In the genomic region with DNA sequence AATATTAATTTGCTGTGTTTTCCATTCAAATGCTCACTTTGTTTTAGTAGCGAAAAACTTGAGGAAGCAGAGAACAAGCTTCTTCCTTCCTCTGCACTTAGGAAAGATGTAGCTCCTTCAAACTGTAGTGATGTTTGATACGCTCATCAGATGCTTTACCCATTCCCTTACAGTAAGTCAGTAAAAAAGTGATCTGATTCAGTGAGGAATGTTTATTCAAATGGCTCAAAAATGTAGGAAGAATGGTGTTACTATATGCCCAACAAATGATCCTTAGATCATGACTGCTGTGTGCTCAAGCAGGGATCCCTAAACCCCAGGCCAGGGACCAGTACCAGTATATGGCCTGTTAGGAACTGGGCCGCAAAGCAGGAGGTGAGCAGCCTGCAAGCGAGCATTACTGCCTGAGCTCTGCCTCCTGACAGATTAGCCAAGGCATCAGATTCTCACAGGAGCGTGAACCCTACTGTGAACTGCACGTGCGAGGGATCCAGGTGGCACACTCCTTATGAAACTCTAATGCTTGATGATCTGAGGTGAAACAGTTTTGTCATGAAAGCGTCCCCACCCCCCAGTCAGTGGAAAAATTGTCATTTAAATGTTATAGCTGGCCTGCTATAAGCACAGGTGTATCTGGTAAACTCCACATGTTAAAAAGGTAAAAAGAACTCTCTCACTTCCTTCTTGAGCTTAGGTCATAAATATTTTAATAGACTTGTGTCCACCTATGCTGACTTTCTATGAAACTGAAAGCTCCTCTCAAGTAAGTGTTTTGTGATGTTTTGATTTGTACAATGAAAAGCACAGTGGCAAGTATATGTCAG, we compare ENCODE assay signal across 12 cellular contexts.
A peak's percentile ranks its signal among the peaks of the same experiment; 100 is the strongest.
DNase-seq lines count a peak whose midpoint lies in the region; ATAC-seq, FAIRE-seq and TF ChIP-seq lines count a peak whose summit lies in the region.
"Had no signal": no experiment of that assay in that cellular context is flagged by ENCODE, and none has a peak within 500 bp of the region (broad histone marks: within the 10 kb centered on the region; RNA-seq: fewer than 3 reads in every experiment).

No MANE protein-coding gene starts in this region.

- no peaks in the 10 kb centered on the region for H3K9me2 ChIP-seq in MM.1S (replicated peaks; ENCODE audit: insufficient read depth, low read length)

- TF ChIP-seq EP300 in A549 (IDR thresholded peaks at IDR 0.05), result no peak

- no peaks in the 10 kb centered on the region for H3K27me3 ChIP-seq in MM.1S (replicated peaks; ENCODE audit: insufficient read depth, low read length)
- H3K27me3 ChIP-seq in smooth muscle cell (ENCODE audit: low read depth), result peaks cover 12% of the 10 kb centered on the region

- H4K20me1 ChIP-seq in MM.1S (ENCODE audit: insufficient read depth, low read length), result no peaks in the 10 kb centered on the region
- H4K20me1 ChIP-seq in smooth muscle cell (ENCODE audit: low read depth), result no peaks in the 10 kb centered on the region

- no peak for TF ChIP-seq CTCF in A549 (IDR thresholded peaks at IDR 0.05)
- no peak for TF ChIP-seq CTCF in MM.1S (IDR thresholded peaks at IDR 0.05; ENCODE audit: low read length)
- no peak for TF ChIP-seq CTCF in smooth muscle cell (IDR thresholded peaks at IDR 0.05; ENCODE audit: borderline replicate concordance, insufficient read depth, poor library complexity, severe bottlenecking)

- H3K79me2 ChIP-seq in MM.1S (ENCODE audit: low read length) (no peaks in the 10 kb centered on the region), smooth muscle cell (ENCODE audit: low read depth) (no peaks in the 10 kb centered on the region)

- H3F3A ChIP-seq in MM.1S (ENCODE audit: insufficient read depth, low read length) (peaks cover 17% of the 10 kb centered on the region), smooth muscle cell (ENCODE audit: low read depth) (no peaks in the 10 kb centered on the region)

- CTCF ChIA-PET in A549 (lab: Yijun Ruan, JAX), result interaction anchor here (1.2 to 1.4 kb wide), 2 partner anchors 16 to 307 kb away, joined by 3 to 4 read pairs; no protein-coding TSS in a partner anchor

- H3K36me3 ChIP-seq in MM.1S (replicated peaks; ENCODE audit: insufficient read depth, low read length), result no peaks in the 10 kb centered on the region
- H3K36me3 ChIP-seq in smooth muscle cell (ENCODE audit: low read depth), result no peaks in the 10 kb centered on the region

- no peak overlapping the region for H2AFZ ChIP-seq in MM.1S (ENCODE audit: low read length)
- no peak overlapping the region for H2AFZ ChIP-seq in smooth muscle cell (ENCODE audit: low read depth)

- WGBS in A549 (ENCODE audit: missing lambda C conversion rate), result 90% methylated on average over 8 of the region's 8 CpGs
- 95% methylated on average over 8 of the region's 8 CpGs for WGBS in smooth muscle cell (ENCODE audit: low lambda C conversion rate)

- H3K9ac ChIP-seq in MM.1S (ENCODE audit: low read length), result peak overlapping the region; percentile 25; the same call in 1 of the 2 replicates
- H3K9ac ChIP-seq in smooth muscle cell (ENCODE audit: low read depth), result no peak overlapping the region

- H3K4me3 ChIP-seq in A549, result no peak overlapping the region
- no peak overlapping the region for H3K4me3 ChIP-seq in MM.1S (ENCODE audit: low read length)
- H3K4me3 ChIP-seq in smooth muscle cell, result no peak overlapping the region

- POLR2A ChIA-PET in A549 (lab: Yijun Ruan, JAX), result no interaction called here

- H3K4me2 ChIP-seq in A549 (peak overlapping the region; percentile 21; the same call in 1 of the 3 replicates), MM.1S (ENCODE audit: low read depth, low read length) (peak overlapping the region; percentile 81), smooth muscle cell (no peak overlapping the region)

- peaks cover 8% of the 10 kb centered on the region for H3K4me1 ChIP-seq in A549
- H3K4me1 ChIP-seq in MM.1S (ENCODE audit: low read length), result peaks cover 27% of the 10 kb centered on the region
- no peaks in the 10 kb centered on the region for H3K4me1 ChIP-seq in smooth muscle cell (ENCODE audit: low read depth)

- DNase-seq in A549 (ENCODE audit: low read depth in 1 of 2, low spot score in 1 of 2) (no peak), GM19239 (ENCODE audit: insufficient read length, low spot score) (peak; percentile 15), MM.1S (peak; percentile 92), smooth muscle cell (lab: John Stamatoyannopoulos, UW; ENCODE audit: unreplicated experiment) (no peak), NCI-H526 treated with DMSO at 0.1 percent for 48 hours (lab: John Stamatoyannopoulos, UW) (no peak), NCI-H2029 (lab: John Stamatoyannopoulos, UW) (no peak), COLO829 (ENCODE audit: low spot score) (no peak)
- DNase-seq: activated naive CD8-positive, alpha-beta T cell treated with anti-CD3 and anti-CD28 coated beads, Interleukin-2, amount 10 ng/mL, durations not matched to agents 7 days and 5 days; NCI-H1092; stimulated activated CD4-positive, alpha-beta T cell treated with anti-CD3 and anti-CD28 coated beads, Interleukin-2, amount 100 ng/mL, for 24 hours; T1000 had no signal

- no peak for TF ChIP-seq POLR2A in A549 (IDR thresholded peaks at IDR 0.05; ENCODE audit: low read length)

- no peak for ATAC-seq in A549
- peak; percentile 78 for ATAC-seq in HG02840 (IDR thresholded peaks at IDR 0.05; ENCODE audit: low FRiP score, unreplicated experiment)

- H3K27ac ChIP-seq in A549, result no peak overlapping the region
- peak overlapping the region; percentile 81 for H3K27ac ChIP-seq in MM.1S (ENCODE audit: low read length)
- H3K27ac ChIP-seq in smooth muscle cell (ENCODE audit: low read depth), result no peak overlapping the region

- H3K9me3 ChIP-seq in A549, result no peaks in the 10 kb centered on the region
- no peaks in the 10 kb centered on the region for H3K9me3 ChIP-seq in MM.1S (replicated peaks; ENCODE audit: insufficient read depth, low read length)
- no peaks in the 10 kb centered on the region for H3K9me3 ChIP-seq in smooth muscle cell (replicated peaks; ENCODE audit: low read depth)

- FAIRE-seq in A549 (lab: Jason Lieb, UNC) (no peak), GM19239 (lab: Jason Lieb, UNC) (peak; percentile 85)

- no peak for TF ChIP-seq RAD21 in A549 (conservative IDR thresholded peaks at IDR 0.05 in 1 of 2, IDR thresholded peaks at IDR 0.05 in 1 of 2)

TF ChIP-seq in A549, 52 proteins besides CTCF, POLR2A, EP300 and RAD21:
- TF ChIP-seq PHF8 (IDR thresholded peaks at IDR 0.05; ENCODE audit: borderline replicate concordance, low read depth) (no peak), RARB (CRISPR knock-in tag; IDR thresholded peaks at IDR 0.05) (no peak), MAZ (IDR thresholded peaks at IDR 0.05; ENCODE audit: borderline replicate concordance, low read depth, low read length) (no peak), NR3C1 (IDR thresholded peaks at IDR 0.05) (no peak), MAFK (IDR thresholded peaks at IDR 0.05; ENCODE audit: partially characterized antibody) (no peak), HMGXB4 (CRISPR knock-in tag; IDR thresholded peaks at IDR 0.05; ENCODE audit: borderline replicate concordance) (no peak), SREBF2 (IDR thresholded peaks at IDR 0.05) (no peak), ZFP36 (IDR thresholded peaks at IDR 0.05; ENCODE audit: borderline replicate concordance, partially characterized antibody) (no peak), ZNF302 (CRISPR knock-in tag; IDR thresholded peaks at IDR 0.05) (no peak), CHD2 (IDR thresholded peaks at IDR 0.05; ENCODE audit: low read length, partially characterized antibody) (no peak), KDM1A (IDR thresholded peaks at IDR 0.05; ENCODE audit: low read depth) (no peak), CHD4 (IDR thresholded peaks at IDR 0.05; ENCODE audit: borderline replicate concordance) (no peak)
- TF ChIP-seq, protein P1, sequence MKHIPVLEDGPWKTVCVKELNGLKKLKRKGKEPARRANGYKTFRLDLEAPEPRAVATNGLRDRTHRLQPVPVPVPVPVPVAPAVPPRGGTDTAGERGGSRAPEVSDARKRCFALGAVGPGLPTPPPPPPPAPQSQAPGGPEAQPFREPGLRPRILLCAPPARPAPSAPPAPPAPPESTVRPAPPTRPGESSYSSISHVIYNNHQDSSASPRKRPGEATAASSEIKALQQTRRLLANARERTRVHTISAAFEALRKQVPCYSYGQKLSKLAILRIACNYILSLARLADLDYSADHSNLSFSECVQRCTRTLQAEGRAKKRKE (CRISPR knock-in tag; IDR thresholded peaks at IDR 0.05; ENCODE audit: low read depth), result no peak

Comparison
In these comparisons a context has a peak if more than half of its experiments do, and no peak if none do; other contexts are left out.
1. DNase-seq: peak in GM19239 (single experiment) and MM.1S (single experiment); none in A549 (0 of 2), smooth muscle cell (single experiment), NCI-H526 treated with DMSO at 0.1 percent for 48 hours (single experiment), NCI-H2029 (single experiment) and COLO829 (single experiment).